In the genomic region with DNA sequence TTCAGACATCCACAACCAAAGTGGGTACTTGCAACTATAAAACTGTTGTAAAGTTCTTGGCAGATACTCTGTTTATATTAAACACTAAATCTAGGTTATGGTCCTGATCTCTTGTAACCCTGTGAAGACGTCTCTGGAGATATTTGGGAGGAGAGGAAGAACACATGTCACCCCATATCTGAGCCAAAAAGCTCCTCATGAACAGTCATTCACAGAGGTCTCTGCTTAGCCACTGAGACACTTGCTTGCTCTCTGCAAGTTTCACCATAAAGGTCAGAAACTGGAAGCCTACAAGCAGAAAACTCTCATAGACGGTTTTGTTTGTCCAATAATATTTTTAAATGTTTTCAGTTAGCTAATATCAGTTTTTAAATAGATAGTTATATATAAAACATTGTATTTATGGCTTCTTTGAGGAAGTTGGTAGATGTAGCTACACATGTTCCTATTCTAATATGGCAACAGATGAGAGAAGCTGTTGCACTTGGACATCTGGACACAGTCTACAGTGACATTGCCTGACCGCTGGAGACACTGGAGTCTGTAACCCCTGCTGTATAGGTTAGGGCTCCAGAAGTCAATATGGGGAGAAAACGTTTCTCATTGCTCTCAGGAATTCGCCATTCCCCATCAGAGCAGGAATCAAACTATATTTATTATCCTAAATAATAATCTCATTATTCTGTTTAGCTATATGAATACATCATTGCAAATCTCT, we compare ENCODE assay signal across 1 cellular context.
TF ChIP-seq lines count a peak whose summit lies in the region.

No MANE protein-coding gene starts in this region.

TF ChIP-seq in HCT116, 20 proteins besides CTCF, POLR2A, EP300 and RAD21 (continued from another document):
- TF ChIP-seq, protein P1, sequence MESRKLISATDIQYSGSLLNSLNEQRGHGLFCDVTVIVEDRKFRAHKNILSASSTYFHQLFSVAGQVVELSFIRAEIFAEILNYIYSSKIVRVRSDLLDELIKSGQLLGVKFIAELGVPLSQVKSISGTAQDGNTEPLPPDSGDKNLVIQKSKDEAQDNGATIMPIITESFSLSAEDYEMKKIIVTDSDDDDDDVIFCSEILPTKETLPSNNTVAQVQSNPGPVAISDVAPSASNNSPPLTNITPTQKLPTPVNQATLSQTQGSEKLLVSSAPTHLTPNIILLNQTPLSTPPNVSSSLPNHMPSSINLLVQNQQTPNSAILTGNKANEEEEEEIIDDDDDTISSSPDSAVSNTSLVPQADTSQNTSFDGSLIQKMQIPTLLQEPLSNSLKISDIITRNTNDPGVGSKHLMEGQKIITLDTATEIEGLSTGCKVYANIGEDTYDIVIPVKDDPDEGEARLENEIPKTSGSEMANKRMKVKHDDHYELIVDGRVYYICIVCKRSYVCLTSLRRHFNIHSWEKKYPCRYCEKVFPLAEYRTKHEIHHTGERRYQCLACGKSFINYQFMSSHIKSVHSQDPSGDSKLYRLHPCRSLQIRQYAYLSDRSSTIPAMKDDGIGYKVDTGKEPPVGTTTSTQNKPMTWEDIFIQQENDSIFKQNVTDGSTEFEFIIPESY (IDR thresholded peaks at IDR 0.05; ENCODE audit: extremely low read depth, insufficient replicate concordance, low read length), result no peak
- TF ChIP-seq CEBPB (IDR thresholded peaks at IDR 0.05; ENCODE audit: low read depth), result no peak
- TF ChIP-seq, protein P2, sequence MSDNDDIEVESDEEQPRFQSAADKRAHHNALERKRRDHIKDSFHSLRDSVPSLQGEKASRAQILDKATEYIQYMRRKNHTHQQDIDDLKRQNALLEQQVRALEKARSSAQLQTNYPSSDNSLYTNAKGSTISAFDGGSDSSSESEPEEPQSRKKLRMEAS (IDR thresholded peaks at IDR 0.05), result no peak
- no peak for TF ChIP-seq TCF7L2 (IDR thresholded peaks at IDR 0.05; ENCODE audit: borderline replicate concordance, extremely low read depth, insufficient read depth, insufficient read length)
